Comparison of ENCODE assay signal across 8 cellular contexts in genomic region chr12:39619316-39619659, GRCh38. TPM values are rescaled to one million over a fixed set of nuclear protein-coding genes. Genes with fewer than 3 reads are reported as not detected.
A peak's percentile ranks its signal among the peaks of the same experiment; 100 is the strongest.
DNase-seq lines count a peak whose midpoint lies in the region; ATAC-seq, FAIRE-seq and TF ChIP-seq lines count a peak whose summit lies in the region.

No MANE protein-coding gene starts in this region.

- FAIRE-seq in H54 (lab: Jason Lieb, UNC), result no peak

- in situ Hi-C loops in gastrocnemius medialis (cut with MboI; ENCODE audit: low sequenced_read_pairs in 4 of 4), result no loop called here

- ATAC-seq in GM19035 (IDR thresholded peaks at IDR 0.05; ENCODE audit: unreplicated experiment), result peak; percentile 16
- ATAC-seq in HG03139 (IDR thresholded peaks at IDR 0.05; ENCODE audit: unreplicated experiment), result peak; percentile 8
- ATAC-seq in SK-N-SH treated with all-trans-retinoic acid at 6 μM for 48 hours, result peak; percentile 66
- peak; percentile 29 to 43 for ATAC-seq in gastrocnemius medialis

- intact Hi-C loops in gastrocnemius medialis (cut with DNase I; ENCODE audit: low total_unique reads), result no loop called here

- H3K4me3 ChIP-seq in AG09309 (ENCODE audit: control insufficient read depth, low read depth, low read length) (peak overlapping the region; percentile 55), gastrocnemius medialis (peak overlapping the region; percentile 63 to 80 (median 68))

- TF ChIP-seq CTCF in AG09309 (IDR thresholded peaks at IDR 0.05; ENCODE audit: control insufficient read depth, insufficient read depth, low read depth, low read length, missing control alignments) (no peak), gastrocnemius medialis (IDR thresholded peaks at IDR 0.05 in 4 of 5, conservative IDR thresholded peaks at IDR 0.05 in 1 of 5) (no peak)

- H3K4me1 ChIP-seq in gastrocnemius medialis, result peaks cover 10 to 16% of the 10 kb centered on the region in 2 donors

- H3K27me3 ChIP-seq in gastrocnemius medialis, result no peaks in the 10 kb centered on the region

- DNase-seq in AG09309 (ENCODE audit: low read depth), result no peak
- DNase-seq in fibroblast of the conjunctiva (ENCODE audit: low read depth), result peak; percentile 3
- DNase-seq in gastrocnemius medialis, result no peak
- DNase-seq in H54 (ENCODE audit: insufficient read length, low spot score), result no peak
- no peak for DNase-seq in RKO (ENCODE audit: low spot score)

- H3K27ac ChIP-seq in gastrocnemius medialis, result peak overlapping the region; percentile 65 to 73 (median 66)

- H3K36me3 ChIP-seq in gastrocnemius medialis, result no peaks in the 10 kb centered on the region

- TF ChIP-seq POLR2A in gastrocnemius medialis (IDR thresholded peaks at IDR 0.05), result no peak
- TF ChIP-seq POLR2A in H54 (IDR thresholded peaks at IDR 0.05; ENCODE audit: low read depth, low read length), result no peak

- no peaks in the 10 kb centered on the region for H3K9me3 ChIP-seq in gastrocnemius medialis

TF ChIP-seq in SK-N-SH treated with all-trans-retinoic acid at 6 μM for 48 hours, 23 proteins besides CTCF, POLR2A, EP300 and RAD21:
- TF ChIP-seq RARB (CRISPR knock-in tag; IDR thresholded peaks at IDR 0.05), result no peak
- TF ChIP-seq GLIS3 (CRISPR knock-in tag; IDR thresholded peaks at IDR 0.05), result no peak
- TF ChIP-seq ZNF8 (CRISPR knock-in tag; IDR thresholded peaks at IDR 0.05), result no peak; the same call in 1 of the 2 replicates

RNA-seq across cellular contexts. Expression of gene ABCD2, which starts 0.3 kb away (rescaled TPM):
- total RNA-seq in gastrocnemius medialis, result under 1 TPM in 3 of 4 donors, not detected in 1; 0.07 to 0.20 (median 0.10) TPM

Comparison
In these comparisons a context has a peak if more than half of its experiments do, and no peak if none do; other contexts are left out.
1. ATAC-seq: peak in every context shown above with its lines; median percentile 66 in SK-N-SH treated with all-trans-retinoic acid at 6 μM for 48 hours; 36 in gastrocnemius medialis; 16 in GM19035; 8 in HG03139.